Comparison of ENCODE assay signal across 16 cellular contexts in the genomic region with DNA sequence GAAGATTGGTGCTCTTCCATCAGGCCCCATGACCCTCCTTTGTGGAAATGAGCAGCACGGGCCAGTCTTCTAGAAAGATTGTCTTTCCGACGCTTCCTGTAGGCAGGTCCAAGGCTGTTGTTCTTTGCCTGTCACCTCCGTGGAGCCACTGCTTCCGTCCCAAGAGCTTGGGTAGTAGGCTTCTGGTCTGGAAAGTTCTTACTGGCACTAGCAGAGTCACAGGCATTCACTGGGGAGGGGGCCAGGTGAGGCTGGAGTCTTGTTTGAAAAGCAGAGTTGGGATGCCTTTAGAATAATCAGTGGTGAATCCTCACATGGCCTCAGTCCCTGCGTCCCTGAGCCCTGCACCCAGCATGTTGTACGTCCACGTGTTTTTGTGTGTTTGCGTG.
A peak's percentile ranks its signal among the peaks of the same experiment; 100 is the strongest.
DNase-seq lines count a peak whose midpoint lies in the region; ATAC-seq and TF ChIP-seq lines count a peak whose summit lies in the region.
"Had no signal": no experiment of that assay in that cellular context is flagged by ENCODE, and none has a peak within 500 bp of the region (broad histone marks: within the 10 kb centered on the region; RNA-seq: fewer than 3 reads in every experiment).

No MANE protein-coding gene starts in this region.

- no peak for TF ChIP-seq POLR2A in transverse colon (IDR thresholded peaks at IDR 0.05)

- H3K4me1 ChIP-seq in GM23338 (ENCODE audit: insufficient read depth) (no peaks in the 10 kb centered on the region), transverse colon (peaks cover 0 to 14% (median 9%) of the 10 kb centered on the region in 4 donors)
- H3K4me1 ChIP-seq: A549 had no signal

- no peak overlapping the region for H3K27ac Mint-ChIP-seq in GM23338
- H3K27ac Mint-ChIP-seq: CD8-positive, alpha-beta T cell; HFFc6 had no signal

- peak overlapping the region; percentile 32; the same call in 1 of the 2 replicates for H2AFZ ChIP-seq in GM23338

- no peak for ATAC-seq in GM23338
- no peak for ATAC-seq in HG02970 (IDR thresholded peaks at IDR 0.05; ENCODE audit: low FRiP score, unreplicated experiment)
- ATAC-seq: CD8-positive, alpha-beta T cell had no signal

- 60 to 75% methylated on average over 3 to 9 of the region's 9 CpGs for WGBS in transverse colon (ENCODE audit: low coverage in 1 of 2), 2 donors

- peaks cover 2% of the 10 kb centered on the region for H3K27me3 Mint-ChIP-seq in GM23338 (ENCODE audit: insufficient read depth, low read depth, poor library complexity)

- H3K27me3 ChIP-seq in GM23338 (ENCODE audit: insufficient read depth) (no peaks in the 10 kb centered on the region), transverse colon (no peaks in the 10 kb centered on the region)

- intact Hi-C loops in transverse colon (cut with DNase I; ENCODE audit: low total_unique reads) = no loop called here

- no peaks in the 10 kb centered on the region for H3K79me2 ChIP-seq in GM23338 (replicated peaks; ENCODE audit: insufficient read depth)

- in situ Hi-C loops in transverse colon (cut with MboI; ENCODE audit: low pct_ligation_motif_present in 1 of 4, low pct_unique_long_range_greater_than_20kb in 1 of 4, low sequenced_read_pairs in 3 of 4) = no loop called here

- H3K9me3 Mint-ChIP-seq in GM23338 = no peaks in the 10 kb centered on the region
- H3K9me3 Mint-ChIP-seq: CD8-positive, alpha-beta T cell; HFFc6 had no signal

- H3K4me3 ChIP-seq in GM23338 (no peak overlapping the region), transverse colon (no peak overlapping the region)
- H3K4me3 ChIP-seq: A549 had no signal

- no peak overlapping the region for H3K4me3 Mint-ChIP-seq in GM23338
- H3K4me3 Mint-ChIP-seq: CD14-positive monocyte; CD8-positive, alpha-beta T cell; HFFc6 had no signal

- 0 out of 2 replicates have a peak, but pooled peaks cover 7% of the 10 kb centered on the region for H3K9me2 ChIP-seq in GM23338 (ENCODE audit: insufficient read depth)

- H3K4me1 Mint-ChIP-seq in GM23338 = no peaks in the 10 kb centered on the region
- H3K4me1 Mint-ChIP-seq: CD14-positive monocyte had no signal

- DNase-seq in AG20443 (ENCODE audit: low spot score) = peak; percentile 2
- no peak for DNase-seq in GM23338 (ENCODE audit: low spot score)
- DNase-seq in islet precursor cell = peak; percentile 37
- DNase-seq in transverse colon = no peak
- DNase-seq in SK-N-DZ (ENCODE audit: low spot score) = no peak
- no peak for DNase-seq in mesenteric fat pad (ENCODE audit: low spot score)
- DNase-seq: COR-L47, DMS153, DMS79 treated with DMSO at 0.1 percent for 48 hours, EL, HCEC 1CT, HFFc6 had no signal

- no peaks in the 10 kb centered on the region for H3K36me3 Mint-ChIP-seq in GM23338 (ENCODE audit: low read depth)
- H3K36me3 Mint-ChIP-seq: CD14-positive monocyte; CD8-positive, alpha-beta T cell had no signal

- H3K36me3 ChIP-seq in GM23338 (ENCODE audit: insufficient read depth) (no peaks in the 10 kb centered on the region), transverse colon (no peaks in the 10 kb centered on the region)

- H4K20me1 ChIP-seq in GM23338 (replicated peaks; ENCODE audit: insufficient read depth) = no peaks in the 10 kb centered on the region

- no peak overlapping the region for H3K4me2 ChIP-seq in GM23338
- H3K4me2 ChIP-seq: A549 had no signal

- H3K27ac ChIP-seq in GM23338 (ENCODE audit: low read depth) (no peak overlapping the region), transverse colon (peak overlapping the region in 3 of 4 donors; percentile 45 to 57 (median 50))
- H3K27ac ChIP-seq: A549 had no signal

- TF ChIP-seq EP300 in transverse colon (IDR thresholded peaks at IDR 0.05; ENCODE audit: low read depth) = no peak

- H3K9me3 ChIP-seq in transverse colon = no peaks in the 10 kb centered on the region
- H3K9me3 ChIP-seq: A549 had no signal

- TF ChIP-seq CTCF in GM23338 (conservative IDR thresholded peaks at IDR 0.05; ENCODE audit: low read depth in 2 of 2) (no peak), transverse colon (IDR thresholded peaks at IDR 0.05) (no peak)

- no peaks in the 10 kb centered on the region for H3F3A ChIP-seq in GM23338 (replicated peaks; ENCODE audit: low read depth)

TF ChIP-seq in GM23338, 12 proteins besides CTCF, POLR2A, EP300 and RAD21:
- TF ChIP-seq JUNB (IDR thresholded peaks at IDR 0.05; ENCODE audit: unreplicated experiment) (no peak), NANOG (IDR thresholded peaks at IDR 0.05; ENCODE audit: borderline replicate concordance) (no peak)
- TF ChIP-seq, protein P1, sequence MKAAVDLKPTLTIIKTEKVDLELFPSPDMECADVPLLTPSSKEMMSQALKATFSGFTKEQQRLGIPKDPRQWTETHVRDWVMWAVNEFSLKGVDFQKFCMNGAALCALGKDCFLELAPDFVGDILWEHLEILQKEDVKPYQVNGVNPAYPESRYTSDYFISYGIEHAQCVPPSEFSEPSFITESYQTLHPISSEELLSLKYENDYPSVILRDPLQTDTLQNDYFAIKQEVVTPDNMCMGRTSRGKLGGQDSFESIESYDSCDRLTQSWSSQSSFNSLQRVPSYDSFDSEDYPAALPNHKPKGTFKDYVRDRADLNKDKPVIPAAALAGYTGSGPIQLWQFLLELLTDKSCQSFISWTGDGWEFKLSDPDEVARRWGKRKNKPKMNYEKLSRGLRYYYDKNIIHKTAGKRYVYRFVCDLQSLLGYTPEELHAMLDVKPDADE (IDR thresholded peaks at IDR 0.05) = no peak

Comparison
In these comparisons a context has a peak if more than half of its experiments do, and no peak if none do; other contexts are left out.
1. DNase-seq: peak in AG20443 (single experiment) and islet precursor cell (single experiment); none in GM23338 (single experiment), transverse colon (single experiment), SK-N-DZ (single experiment) and mesenteric fat pad (single experiment).